Comparison of ENCODE assay signal across 1 cellular context in genomic region chr5:59272744-59273427, GRCh38.
TF ChIP-seq lines count a peak whose summit lies in the region.

No MANE protein-coding gene starts in this region.

TF ChIP-seq in IMR-90, 13 proteins besides CTCF, POLR2A, EP300 and RAD21:
- TF ChIP-seq CEBPB (IDR thresholded peaks at IDR 0.05; ENCODE audit: low read depth, low read length): peak; percentile 33; the same call in 1 of the 2 replicates
- no peak for TF ChIP-seq RCOR1 (IDR thresholded peaks at IDR 0.05; ENCODE audit: insufficient replicate concordance, low read length)
TF ChIP-seq in IMR-90: peak in this region for 1.
